ENCODE assay signal across 9 cellular contexts in the genomic region with DNA sequence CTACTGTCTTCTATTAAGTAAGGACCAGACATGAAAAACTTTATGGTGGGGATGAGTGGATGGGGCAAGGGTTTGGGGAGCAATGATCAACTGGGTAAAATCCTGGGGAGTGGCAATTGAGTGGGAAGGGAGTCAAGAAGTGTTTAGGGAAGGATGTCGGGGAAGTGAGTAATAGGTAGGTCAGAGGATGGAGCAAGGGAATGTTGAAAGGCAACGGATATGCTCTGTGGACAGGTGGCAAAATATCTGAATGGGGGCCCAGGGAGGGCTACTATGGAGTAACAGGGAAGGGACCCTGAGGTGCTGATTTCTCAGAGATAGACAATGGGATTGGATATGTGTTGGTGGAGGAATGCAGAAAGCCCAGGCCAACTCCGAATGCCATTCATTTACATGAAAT. TPM values are rescaled to one million over a fixed set of nuclear protein-coding genes. Genes with fewer than 3 reads are reported as not detected.
DNase-seq lines count a peak whose midpoint lies in the region; ATAC-seq and TF ChIP-seq lines count a peak whose summit lies in the region.
"Had no signal": no experiment of that assay in that cellular context is flagged by ENCODE, and none has a peak within 500 bp of the region (broad histone marks: within the 10 kb centered on the region; RNA-seq: fewer than 3 reads in every experiment).

No MANE protein-coding gene starts in this region.

- no peak overlapping the region for H3K9ac ChIP-seq in skeletal muscle tissue (ENCODE audit: low read depth in 1 of 3, low read length in 3 of 3)

- no peaks in the 10 kb centered on the region for H3K9me3 ChIP-seq in T-helper 17 cell (ENCODE audit: control insufficient read depth, low read length, poor library complexity, severe bottlenecking)
- H3K9me3 ChIP-seq in skeletal muscle tissue (ENCODE audit: control insufficient read depth in 3 of 3, low read length in 3 of 3), result no peaks in the 10 kb centered on the region

- H3K4me1 ChIP-seq in foreskin keratinocyte (peaks cover 52% of the 10 kb centered on the region), skeletal muscle tissue (ENCODE audit: control insufficient read depth in 3 of 3, insufficient read depth in 3 of 3, low read length in 3 of 3) (peaks cover 35 to 40% (median 40%) of the 10 kb centered on the region in 3 donors)

- DNase-seq in GM04504 (ENCODE audit: low read depth), result peak; percentile 4
- DNase-seq in T-helper 17 cell, result no peak
- peak; percentile 68 to 88 for DNase-seq in foreskin keratinocyte
- no peak for DNase-seq in NCI-H446 (lab: John Stamatoyannopoulos, UW)
- DNase-seq in NCI-H1930 (lab: John Stamatoyannopoulos, UW), result no peak
- DNase-seq: NCI-H2107 had no signal

- H3K27ac Mint-ChIP-seq in T-helper 17 cell, result peak overlapping the region; percentile 99

- H3K36me3 Mint-ChIP-seq in T-helper 17 cell (ENCODE audit: low read depth), result peaks cover 2% of the 10 kb centered on the region

- H3K27me3 Mint-ChIP-seq in T-helper 17 cell, result peaks cover 4% of the 10 kb centered on the region

- H3K4me3 Mint-ChIP-seq in T-helper 17 cell, result peak overlapping the region; percentile 45

- TF ChIP-seq CTCF in foreskin keratinocyte (conservative IDR thresholded peaks at IDR 0.05), result no peak

- H3K27ac ChIP-seq in foreskin keratinocyte (peak overlapping the region; percentile 89), skeletal muscle tissue (ENCODE audit: low read depth, low read length) (peak overlapping the region; percentile 99)

- H3K4me1 Mint-ChIP-seq in T-helper 17 cell, result peaks cover 32% of the 10 kb centered on the region

- no peak for ATAC-seq in T-helper 17 cell
- peak; percentile 6 for ATAC-seq in foreskin keratinocyte
- ATAC-seq in HG03571 (IDR thresholded peaks at IDR 0.05; ENCODE audit: unreplicated experiment), result no peak
- no peak for ATAC-seq in GM21526 (IDR thresholded peaks at IDR 0.05; ENCODE audit: low FRiP score, unreplicated experiment)

- H3K27me3 ChIP-seq in foreskin keratinocyte (no peaks in the 10 kb centered on the region), skeletal muscle tissue (ENCODE audit: control insufficient read depth in 3 of 3, insufficient read depth in 3 of 3, low read length in 3 of 3) (no peaks in the 10 kb centered on the region)

- H3K4me3 ChIP-seq in skeletal muscle tissue (ENCODE audit: low read length in 3 of 3), result no peak overlapping the region

- no peaks in the 10 kb centered on the region for H3K36me3 ChIP-seq in skeletal muscle tissue (ENCODE audit: control insufficient read depth in 3 of 3, insufficient read depth in 3 of 3, low read length in 3 of 3)

RNA-seq across cellular contexts. Expression of a gene that starts 21.4 kb away (rescaled TPM):
- total RNA-seq in T-helper 17 cell, result 1,000 to 10,000 TPM; 2,179 to 4,074 TPM
- 59.6 and 63.2 TPM in 2 replicates for total RNA-seq in foreskin keratinocyte
- 24.5 and 33.4 TPM in 2 replicates for polyA plus RNA-seq in foreskin keratinocyte
- 134 TPM for total RNA-seq in skeletal muscle tissue

Comparison
In these comparisons a context has a peak if more than half of its experiments do, and no peak if none do; other contexts are left out.
1. DNase-seq: peak in GM04504 (single experiment) and foreskin keratinocyte (2 of 2); none in T-helper 17 cell (0 of 3), NCI-H446 (0 of 2) and NCI-H1930 (0 of 2).
2. RNA of a gene that starts 21.4 kb away (total RNA-seq): 2,179 to 4,074 TPM in T-helper 17 cell; 134 TPM in skeletal muscle tissue (single experiment) and 59.6 to 63.2 TPM in foreskin keratinocyte; every median in the first group is over 10 times any median in the second.